9 cellular contexts compared by ENCODE assay signal in genomic region chr16:1961651-1962067, GRCh38. TPM values are rescaled to one million over a fixed set of nuclear protein-coding genes. Genes with fewer than 3 reads are reported as not detected.
DNase-seq lines count a peak whose midpoint lies in the region; ATAC-seq and TF ChIP-seq lines count a peak whose summit lies in the region.
"Had no signal": no experiment of that assay in that cellular context is flagged by ENCODE, and none has a peak within 500 bp of the region (broad histone marks: within the 10 kb centered on the region; RNA-seq: fewer than 3 reads in every experiment).

No MANE protein-coding gene starts in this region.

- no peaks in the 10 kb centered on the region for H3K27me3 Mint-ChIP-seq in T-helper 2 cell treated with Interferon-gamma antibody and Interleukin-4, amounts not matched to agents 5 μg/mL and 100 μg/mL, for 36 hours (ENCODE audit: low read depth)

- no peak overlapping the region for H3K4ac ChIP-seq in mesenchymal stem cell (ENCODE audit: low read depth in 1 of 2, low read length in 2 of 2)

- no peak overlapping the region for H3K4me2 ChIP-seq in mesenchymal stem cell (ENCODE audit: low read length, poor library complexity, severe bottlenecking)

- H3K14ac ChIP-seq in mesenchymal stem cell (ENCODE audit: low read length in 2 of 2) = no peak overlapping the region

- H2BK12ac ChIP-seq in mesenchymal stem cell (ENCODE audit: low read length in 2 of 2) = no peak overlapping the region

- ATAC-seq in GM21786 (IDR thresholded peaks at IDR 0.05; ENCODE audit: unreplicated experiment) (no peak), HG03175 (IDR thresholded peaks at IDR 0.05; ENCODE audit: unreplicated experiment) (no peak)

- H3K4me3 ChIP-seq in HFF-Myc (replicated peaks; ENCODE audit: low read depth, low read length) = peak overlapping the region; percentile 86
- no peak overlapping the region for H3K4me3 ChIP-seq in mesenchymal stem cell (ENCODE audit: insufficient read depth in 1 of 2, low read depth in 1 of 2, low read length in 2 of 2)

- H4K91ac ChIP-seq in mesenchymal stem cell (ENCODE audit: low read length) = no peak overlapping the region

- peak overlapping the region; percentile 51 for H3K4me3 Mint-ChIP-seq in T-helper 2 cell treated with Interferon-gamma antibody and Interleukin-4, amounts not matched to agents 5 μg/mL and 100 μg/mL, for 36 hours

- H3K36me3 ChIP-seq in mesenchymal stem cell (ENCODE audit: control insufficient read depth in 1 of 2, insufficient read depth in 2 of 2, low read depth in 1 of 2, low read length in 2 of 2) = peaks cover 26 to 34% of the 10 kb centered on the region in 2 experiments

- peaks cover 4% of the 10 kb centered on the region for H3K9me3 ChIP-seq in mesenchymal stem cell (ENCODE audit: control insufficient read depth, low read length)

- DNase-seq in NCI-H2171 treated with DMSO at 0.1 percent for 48 hours (lab: John Stamatoyannopoulos, UW) (peak; percentile 32), NCI-H2171 (lab: John Stamatoyannopoulos, UW) (no peak), HFF-Myc (ENCODE audit: extremely low read depth, low read depth) (no peak), mesenchymal stem cell (no peak), nucleus accumbens (lab: John Stamatoyannopoulos, UW) (no peak)
- no peak for DNase-seq in T-helper 2 cell treated with Interferon-gamma antibody and Interleukin-4, amounts not matched to agents 5 μg/mL and 100 μg/mL, for 36 hours (ENCODE audit: low spot score)
- DNase-seq: amniotic stem cell had no signal

- H3K4me1 Mint-ChIP-seq in T-helper 2 cell treated with Interferon-gamma antibody and Interleukin-4, amounts not matched to agents 5 μg/mL and 100 μg/mL, for 36 hours (ENCODE audit: low read depth) = peaks cover 29% of the 10 kb centered on the region

- H4K8ac ChIP-seq in mesenchymal stem cell (ENCODE audit: low read length) = no peak overlapping the region

- H2BK120ac ChIP-seq in mesenchymal stem cell (ENCODE audit: low read depth, low read length) = no peak overlapping the region

- peak overlapping the region; percentile 2 for H3K27ac ChIP-seq in mesenchymal stem cell (ENCODE audit: low read length, poor library complexity, severe bottlenecking)

- no peaks in the 10 kb centered on the region for H3K9me3 Mint-ChIP-seq in T-helper 2 cell treated with Interferon-gamma antibody and Interleukin-4, amounts not matched to agents 5 μg/mL and 100 μg/mL, for 36 hours

- no peaks in the 10 kb centered on the region for H3K27me3 ChIP-seq in mesenchymal stem cell (ENCODE audit: control insufficient read depth in 1 of 2, insufficient read depth in 1 of 2, low read length in 2 of 2)

- no peak overlapping the region for H2BK15ac ChIP-seq in mesenchymal stem cell (ENCODE audit: low read depth, poor library complexity, severe bottlenecking)

- H3K18ac ChIP-seq in mesenchymal stem cell (ENCODE audit: low read depth in 1 of 2, low read length in 2 of 2) = no peak overlapping the region

- peaks cover 32% of the 10 kb centered on the region for H3K4me1 ChIP-seq in mesenchymal stem cell (ENCODE audit: control insufficient read depth, insufficient read depth, low read depth, low read length)

- no peak for TF ChIP-seq CTCF in HFF-Myc (IDR thresholded peaks at IDR 0.05; ENCODE audit: low read depth, low read length, missing control alignments)

- peaks cover 39% of the 10 kb centered on the region for H3K36me3 Mint-ChIP-seq in T-helper 2 cell treated with Interferon-gamma antibody and Interleukin-4, amounts not matched to agents 5 μg/mL and 100 μg/mL, for 36 hours (ENCODE audit: low read depth)

- WGBS in mesenchymal stem cell = 40% methylated on average over 4 of the region's 6 CpGs

- peak overlapping the region; percentile 80 for H3K27ac Mint-ChIP-seq in T-helper 2 cell treated with Interferon-gamma antibody and Interleukin-4, amounts not matched to agents 5 μg/mL and 100 μg/mL, for 36 hours

- no peak overlapping the region for H2AK5ac ChIP-seq in mesenchymal stem cell (ENCODE audit: low read length, severe bottlenecking)

- H2AFZ ChIP-seq in mesenchymal stem cell (ENCODE audit: low read depth, low read length) = no peak overlapping the region

- H3K79me1 ChIP-seq in mesenchymal stem cell (replicated peaks; ENCODE audit: low read length, poor library complexity, severe bottlenecking) = peaks cover 3% of the 10 kb centered on the region

- H2BK5ac ChIP-seq in mesenchymal stem cell (ENCODE audit: low read depth, low read length, poor library complexity, severe bottlenecking) = no peak overlapping the region

- H3K23ac ChIP-seq in mesenchymal stem cell (ENCODE audit: low read length in 2 of 2) = no peak overlapping the region

- no peak overlapping the region for H3K9ac ChIP-seq in mesenchymal stem cell (ENCODE audit: low read length)

RNA-seq across cellular contexts. Expression of gene NDUFB10, which starts 2.3 kb away (rescaled TPM):
- 173 TPM for polyA plus RNA-seq in mesenchymal stem cell (2013, experiment 1 of 2)
- polyA plus RNA-seq in mesenchymal stem cell (2013, experiment 2 of 2) = 165 TPM

RNA-seq across cellular contexts. Expression of gene RPS2, which starts 3.0 kb away (rescaled TPM):
- polyA plus RNA-seq in mesenchymal stem cell (2013, experiment 1 of 2) = 4,366 TPM
- 4,394 TPM for polyA plus RNA-seq in mesenchymal stem cell (2013, experiment 2 of 2)

RNA-seq across cellular contexts. Expression of gene RNF151, which starts 5.0 kb away (rescaled TPM):
- polyA plus RNA-seq in mesenchymal stem cell (2013, experiment 1 of 2) = not detected
- not detected for polyA plus RNA-seq in mesenchymal stem cell (2013, experiment 2 of 2)

RNA-seq across cellular contexts. Expression of gene RPL3L, which starts 7.2 kb away (rescaled TPM):
- polyA plus RNA-seq in mesenchymal stem cell (2013, experiment 1 of 2) = not detected
- not detected for polyA plus RNA-seq in mesenchymal stem cell (2013, experiment 2 of 2)

RNA-seq across cellular contexts. Expression of gene TBL3, which starts 10.2 kb away (rescaled TPM):
- 12.0 TPM for polyA plus RNA-seq in mesenchymal stem cell (2013, experiment 1 of 2)
- 12.3 TPM for polyA plus RNA-seq in mesenchymal stem cell (2013, experiment 2 of 2)
